8 cellular contexts compared by ENCODE assay signal in the genomic region with DNA sequence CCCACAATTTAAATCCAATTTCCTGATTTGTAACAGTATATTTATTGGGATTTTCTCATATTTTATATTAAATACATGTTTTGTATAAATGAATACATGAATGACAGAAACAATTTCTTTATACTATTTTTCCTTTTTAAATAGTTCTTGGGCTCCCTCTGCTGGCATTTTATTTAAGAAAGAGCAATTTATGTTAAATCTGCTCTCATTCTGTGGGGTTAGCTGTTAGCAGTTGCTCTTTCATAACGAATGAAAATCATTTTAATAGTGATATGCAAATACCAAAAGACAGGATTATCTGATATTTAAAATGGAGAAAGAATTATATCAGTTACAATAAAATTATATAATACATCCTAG.
DNase-seq lines count a peak whose midpoint lies in the region; ATAC-seq and FAIRE-seq lines count a peak whose summit lies in the region.

No MANE protein-coding gene starts in this region.

- H3K36me3 Mint-ChIP-seq in activated naive CD8-positive, alpha-beta T cell treated with anti-CD3 and anti-CD28 coated beads, Interleukin-2, amount 50 U/mL, for 24 hours (ENCODE audit: low read depth), result peaks cover 11% of the 10 kb centered on the region

- peak; percentile 46 for ATAC-seq in sciatic nerve
- ATAC-seq in activated naive CD8-positive, alpha-beta T cell treated with anti-CD3 and anti-CD28 coated beads, Interleukin-2, amount 50 U/mL, for 24 hours, result no peak
- ATAC-seq in HG02759 (IDR thresholded peaks at IDR 0.05; ENCODE audit: unreplicated experiment), result no peak

- no peak overlapping the region for H3K4me3 Mint-ChIP-seq in activated naive CD8-positive, alpha-beta T cell treated with anti-CD3 and anti-CD28 coated beads, Interleukin-2, amount 50 U/mL, for 24 hours

- no peaks in the 10 kb centered on the region for H3K9me3 Mint-ChIP-seq in activated naive CD8-positive, alpha-beta T cell treated with anti-CD3 and anti-CD28 coated beads, Interleukin-2, amount 50 U/mL, for 24 hours

- intact Hi-C loops in sciatic nerve (cut with DNase I), result no loop called here

- no peaks in the 10 kb centered on the region for H3K4me1 Mint-ChIP-seq in activated naive CD8-positive, alpha-beta T cell treated with anti-CD3 and anti-CD28 coated beads, Interleukin-2, amount 50 U/mL, for 24 hours

- H3K27me3 Mint-ChIP-seq in activated naive CD8-positive, alpha-beta T cell treated with anti-CD3 and anti-CD28 coated beads, Interleukin-2, amount 50 U/mL, for 24 hours, result no peaks in the 10 kb centered on the region

- H3K27ac Mint-ChIP-seq in activated naive CD8-positive, alpha-beta T cell treated with anti-CD3 and anti-CD28 coated beads, Interleukin-2, amount 50 U/mL, for 24 hours, result no peak overlapping the region

- FAIRE-seq in endometrium (lab: Jason Lieb, UNC), result peak; percentile 89

- DNase-seq in NCI-H2081 (lab: John Stamatoyannopoulos, UW), result peak; percentile 56 to 64
- DNase-seq in NCI-H2081 treated with DMSO at 0.1 percent for 48 hours (lab: John Stamatoyannopoulos, UW), result no peak
- DNase-seq in NCI-H446 treated with DMSO at 0.1 percent for 48 hours (lab: John Stamatoyannopoulos, UW), result peak; percentile 74
- no peak for DNase-seq in sciatic nerve (ENCODE audit: low spot score)
- DNase-seq in activated naive CD8-positive, alpha-beta T cell treated with anti-CD3 and anti-CD28 coated beads, Interleukin-2, amount 50 U/mL, for 24 hours, result no peak
- DNase-seq in activated effector memory CD4-positive, alpha-beta T cell treated with Interleukin-2 at 50 U/mL for 16 hours, result no peak

Comparison
In these comparisons a context has a peak if more than half of its experiments do, and no peak if none do; other contexts are left out.
1. DNase-seq: peak in NCI-H2081 (2 of 2) and NCI-H446 treated with DMSO at 0.1 percent for 48 hours (single experiment); none in NCI-H2081 treated with DMSO at 0.1 percent for 48 hours (single experiment), sciatic nerve (single experiment), activated naive CD8-positive, alpha-beta T cell treated with anti-CD3 and anti-CD28 coated beads, Interleukin-2, amount 50 U/mL, for 24 hours (single experiment) and activated effector memory CD4-positive, alpha-beta T cell treated with Interleukin-2 at 50 U/mL for 16 hours (single experiment).